Comparison of ENCODE assay signal across 14 cellular contexts in genomic region chr9:131203438-131204219, GRCh38.
DNase-seq lines count a peak whose midpoint lies in the region; ATAC-seq, FAIRE-seq and TF ChIP-seq lines count a peak whose summit lies in the region.
"Had no signal": no experiment of that assay in that cellular context is flagged by ENCODE, and none has a peak within 500 bp of the region (broad histone marks: within the 10 kb centered on the region; RNA-seq: fewer than 3 reads in every experiment).

No MANE protein-coding gene starts in this region.

- H3K9me3 Mint-ChIP-seq in activated B cell treated with CpG ODN at 0.5 μM for 24 hours, result no peaks in the 10 kb centered on the region
- H3K9me3 Mint-ChIP-seq in activated T-helper 2 cell treated with anti-CD3 and anti-CD28 coated beads, Interferon-gamma antibody, Interleukin-2, Interleukin-4, amounts not matched to agents 10 μg/mL and 5 μg/mL and 100 μg/mL, durations not matched to agents 14 hours and 24 hours and 36 hours, result no peaks in the 10 kb centered on the region
- H3K9me3 Mint-ChIP-seq: activated naive CD4-positive, alpha-beta T cell treated with anti-CD3 and anti-CD28 coated beads, Interleukin-2, amount 50 U/mL, for 24 hours; immature natural killer cell; nephron progenitor cell had no signal

- TF ChIP-seq CTCF in GM10248 (IDR thresholded peaks at IDR 0.05; ENCODE audit: control extremely low read depth, extremely low read depth, low read depth, missing control alignments) (no peak), activated B cell treated with CpG ODN at 0.5 μM for 24 hours (IDR thresholded peaks at IDR 0.05) (no peak), keratinocyte (optimal IDR thresholded peaks at IDR 0.05 in 1 of 3, IDR thresholded peaks at IDR 0.05 in 1 of 3, conservative IDR thresholded peaks at IDR 0.05 in 1 of 3; ENCODE audit: extremely low read depth in 1 of 3, insufficient read depth in 2 of 3, low read length in 3 of 3) (peak; percentile 20 to 50 (median 33))

- peaks cover 11% of the 10 kb centered on the region for H3K4me1 Mint-ChIP-seq in activated B cell treated with CpG ODN at 0.5 μM for 24 hours
- no peaks in the 10 kb centered on the region for H3K4me1 Mint-ChIP-seq in activated T-helper 2 cell treated with anti-CD3 and anti-CD28 coated beads, Interferon-gamma antibody, Interleukin-2, Interleukin-4, amounts not matched to agents 10 μg/mL and 5 μg/mL and 100 μg/mL, durations not matched to agents 14 hours and 24 hours and 36 hours (ENCODE audit: low read depth)
- H3K4me1 Mint-ChIP-seq: activated naive CD4-positive, alpha-beta T cell treated with anti-CD3 and anti-CD28 coated beads, Interleukin-2, amount 50 U/mL, for 24 hours; immature natural killer cell; nephron progenitor cell had no signal

- intact Hi-C loops in activated B cell treated with CpG ODN at 0.5 μM for 24 hours (cut with micrococcal nuclease), result no loop called here
- intact Hi-C loops in activated T-helper 2 cell treated with anti-CD3 and anti-CD28 coated beads, Interferon-gamma antibody, Interleukin-2, Interleukin-4, amounts not matched to agents 10 μg/mL and 5 μg/mL and 100 μg/mL, durations not matched to agents 14 hours and 24 hours and 36 hours (cut with micrococcal nuclease), result no loop called here

- no peak overlapping the region for H2AFZ ChIP-seq in keratinocyte (ENCODE audit: control insufficient read depth, low read length)

- H3K27ac ChIP-seq in HUES64 (ENCODE audit: low read depth, low read length), result peak overlapping the region; percentile 10; the same call in 1 of the 2 replicates
- no peak overlapping the region for H3K27ac ChIP-seq in keratinocyte (ENCODE audit: control insufficient read depth, insufficient read depth, low read length)
- H3K27ac ChIP-seq: suprapubic skin had no signal

- no peak for FAIRE-seq in keratinocyte (lab: Jason Lieb, UNC)

- H3K36me3 ChIP-seq in HUES64 (ENCODE audit: insufficient read depth, low read length) (peaks cover 71% of the 10 kb centered on the region), keratinocyte (ENCODE audit: control insufficient read depth in 2 of 2, extremely low read depth in 1 of 2, insufficient read depth in 2 of 2, low read length in 2 of 2) (peaks cover 5 to 29% of the 10 kb centered on the region in 2 experiments)

- H3K9ac ChIP-seq in HUES64 (ENCODE audit: low read depth, low read length) (no peak overlapping the region), keratinocyte (ENCODE audit: control insufficient read depth, extremely low read depth, insufficient read depth, low read length) (no peak overlapping the region)

- DNase-seq in GM10248 (ENCODE audit: extremely low spot score) (peak; percentile 32), activated B cell treated with CpG ODN at 0.5 μM for 24 hours (no peak), keratinocyte (ENCODE audit: low read depth, low spot score) (no peak), NCI-H146 treated with DMSO at 0.1 percent for 48 hours (lab: John Stamatoyannopoulos, UW; ENCODE audit: unreplicated experiment) (no peak)
- no peak for DNase-seq in activated T-helper 2 cell treated with anti-CD3 and anti-CD28 coated beads, Interferon-gamma antibody, Interleukin-2, Interleukin-4, amounts not matched to agents 10 μg/mL and 5 μg/mL and 100 μg/mL, durations not matched to agents 14 hours and 24 hours and 36 hours (ENCODE audit: low spot score)
- DNase-seq: effector CD8-positive, alpha-beta T cell; immature natural killer cell; KG1; nephron progenitor cell had no signal

- no peaks in the 10 kb centered on the region for H3K9me1 ChIP-seq in keratinocyte (ENCODE audit: control insufficient read depth, extremely low read depth, insufficient read depth, low read length)

- H3K36me3 Mint-ChIP-seq in activated B cell treated with CpG ODN at 0.5 μM for 24 hours (ENCODE audit: low read depth), result peaks cover 76% of the 10 kb centered on the region
- peaks cover 73% of the 10 kb centered on the region for H3K36me3 Mint-ChIP-seq in activated T-helper 2 cell treated with anti-CD3 and anti-CD28 coated beads, Interferon-gamma antibody, Interleukin-2, Interleukin-4, amounts not matched to agents 10 μg/mL and 5 μg/mL and 100 μg/mL, durations not matched to agents 14 hours and 24 hours and 36 hours (ENCODE audit: low read depth)

- no peaks in the 10 kb centered on the region for H4K20me1 ChIP-seq in keratinocyte (ENCODE audit: control insufficient read depth, extremely low read depth, insufficient read depth, low read length)

- H3K27me3 Mint-ChIP-seq in activated B cell treated with CpG ODN at 0.5 μM for 24 hours, result no peaks in the 10 kb centered on the region
- H3K27me3 Mint-ChIP-seq in activated T-helper 2 cell treated with anti-CD3 and anti-CD28 coated beads, Interferon-gamma antibody, Interleukin-2, Interleukin-4, amounts not matched to agents 10 μg/mL and 5 μg/mL and 100 μg/mL, durations not matched to agents 14 hours and 24 hours and 36 hours (ENCODE audit: low read depth), result no peaks in the 10 kb centered on the region
- H3K27me3 Mint-ChIP-seq: activated naive CD4-positive, alpha-beta T cell treated with anti-CD3 and anti-CD28 coated beads, Interleukin-2, amount 50 U/mL, for 24 hours had no signal

- H3K4me3 ChIP-seq in HUES64 (ENCODE audit: low read length) (no peak overlapping the region; the same call in 1 of the 2 replicates), keratinocyte (ENCODE audit: control insufficient read depth in 2 of 3, extremely low read depth in 1 of 3, insufficient read depth in 2 of 3, low read depth in 1 of 3, low read length in 3 of 3) (no peak overlapping the region)
- H3K4me3 ChIP-seq: suprapubic skin had no signal

- POLR2A ChIA-PET in GM10248 (lab: Yijun Ruan, JAX) (no interaction called here), activated B cell treated with CpG ODN at 0.5 μM for 24 hours (lab: Charles Lee) (no interaction called here)

- H3K4me3 Mint-ChIP-seq in activated B cell treated with CpG ODN at 0.5 μM for 24 hours, result no peak overlapping the region
- no peak overlapping the region for H3K4me3 Mint-ChIP-seq in activated T-helper 2 cell treated with anti-CD3 and anti-CD28 coated beads, Interferon-gamma antibody, Interleukin-2, Interleukin-4, amounts not matched to agents 10 μg/mL and 5 μg/mL and 100 μg/mL, durations not matched to agents 14 hours and 24 hours and 36 hours (ENCODE audit: low read depth)
- H3K4me3 Mint-ChIP-seq: activated naive CD4-positive, alpha-beta T cell treated with anti-CD3 and anti-CD28 coated beads, Interleukin-2, amount 50 U/mL, for 24 hours; immature natural killer cell; nephron progenitor cell had no signal

- dilution Hi-C loops in keratinocyte (cut with MboI; ENCODE audit: extremely low pct_ligation_motif_present, low sequenced_read_pairs), result no loop called here

- no peak overlapping the region for H3K4me2 ChIP-seq in keratinocyte (ENCODE audit: control insufficient read depth, extremely low read depth, insufficient read depth, low read depth, low read length)

- H3K27me3 ChIP-seq in HUES64 (ENCODE audit: insufficient read depth, low read length) (no peaks in the 10 kb centered on the region), keratinocyte (ENCODE audit: control insufficient read depth, extremely low read depth, insufficient read depth, low read length) (no peaks in the 10 kb centered on the region)
- H3K27me3 ChIP-seq: suprapubic skin had no signal

- H3K79me2 ChIP-seq in keratinocyte (ENCODE audit: control insufficient read depth, insufficient read depth, low read length), result no peaks in the 10 kb centered on the region

- H3K27ac Mint-ChIP-seq in activated B cell treated with CpG ODN at 0.5 μM for 24 hours, result no peak overlapping the region
- H3K27ac Mint-ChIP-seq in activated T-helper 2 cell treated with anti-CD3 and anti-CD28 coated beads, Interferon-gamma antibody, Interleukin-2, Interleukin-4, amounts not matched to agents 10 μg/mL and 5 μg/mL and 100 μg/mL, durations not matched to agents 14 hours and 24 hours and 36 hours, result no peak overlapping the region
- H3K27ac Mint-ChIP-seq: activated naive CD4-positive, alpha-beta T cell treated with anti-CD3 and anti-CD28 coated beads, Interleukin-2, amount 50 U/mL, for 24 hours had no signal

- H3K9me3 ChIP-seq in HUES64 (ENCODE audit: insufficient read depth, low read depth, low read length) (no peaks in the 10 kb centered on the region), keratinocyte (ENCODE audit: control insufficient read depth, low read depth, low read length) (no peaks in the 10 kb centered on the region)
- H3K9me3 ChIP-seq: suprapubic skin had no signal

- H3K4me1 ChIP-seq in HUES64 (ENCODE audit: insufficient read depth, low read length), result peaks cover 13% of the 10 kb centered on the region; the same call in 1 of the 2 replicates
- H3K4me1 ChIP-seq in keratinocyte (ENCODE audit: control insufficient read depth, extremely low read depth, insufficient read depth, low read length), result no peaks in the 10 kb centered on the region
- H3K4me1 ChIP-seq: suprapubic skin had no signal

- CTCF ChIA-PET in GM10248 (lab: Yijun Ruan, JAX), result interaction anchor here (0.8 to 0.9 kb wide), 2 partner anchors 25 to 71 kb away, joined by 3 to 4 read pairs; no protein-coding TSS in a partner anchor
- CTCF ChIA-PET in activated B cell treated with CpG ODN at 0.5 μM for 24 hours (lab: Charles Lee), result interaction anchor here (0.9 kb wide), 1 partner anchor 555 kb away, joined by 3 read pairs; no protein-coding TSS in a partner anchor

- peak; percentile 52 for ATAC-seq in activated B cell treated with CpG ODN at 0.5 μM for 24 hours (ENCODE audit: low read depth)
- no peak for ATAC-seq in HG03175 (IDR thresholded peaks at IDR 0.05; ENCODE audit: unreplicated experiment)
- no peak for ATAC-seq in GM18868 (IDR thresholded peaks at IDR 0.05; ENCODE audit: unreplicated experiment)

- 72% methylated on average over 3 of the region's 4 CpGs for WGBS in HUES64

Comparison
In these comparisons a context has a peak if more than half of its experiments do, and no peak if none do; other contexts are left out.
1. CTCF ChIP-seq: peak in keratinocyte (3 of 3); none in GM10248 (single experiment) and activated B cell treated with CpG ODN at 0.5 μM for 24 hours (single experiment).